1 cellular context compared by ENCODE assay signal in genomic region chr18:6313427-6313826, GRCh38.
TF ChIP-seq lines count a peak whose summit lies in the region.

No MANE protein-coding gene starts in this region.

TF ChIP-seq in HepG2, 621 proteins besides CTCF, POLR2A, EP300 and RAD21 (continued from another document):
- TF ChIP-seq ZBTB49 (CRISPR knock-in tag; IDR thresholded peaks at IDR 0.05; ENCODE audit: borderline replicate concordance) (no peak), HIVEP1 (CRISPR knock-in tag; IDR thresholded peaks at IDR 0.05) (no peak), KLF16 (CRISPR knock-in tag; IDR thresholded peaks at IDR 0.05) (no peak), MEF2D (CRISPR knock-in tag; IDR thresholded peaks at IDR 0.05) (no peak), ZNF121 (CRISPR knock-in tag; IDR thresholded peaks at IDR 0.05) (no peak), ZSCAN31 (CRISPR knock-in tag; IDR thresholded peaks at IDR 0.05; ENCODE audit: low read depth) (no peak), TGIF2 (CRISPR knock-in tag; IDR thresholded peaks at IDR 0.05) (no peak), EZH2 (conservative IDR thresholded peaks at IDR 0.05; ENCODE audit: low read depth, low read length) (no peak), NFE2L2 (IDR thresholded peaks at IDR 0.05; ENCODE audit: low read length) (no peak), ZNF33A (CRISPR knock-in tag; IDR thresholded peaks at IDR 0.05; ENCODE audit: borderline replicate concordance) (no peak), SP2 (CRISPR knock-in tag; IDR thresholded peaks at IDR 0.05) (no peak), ZXDC (CRISPR knock-in tag; IDR thresholded peaks at IDR 0.05) (no peak), ZNF772 (CRISPR knock-in tag; IDR thresholded peaks at IDR 0.05) (no peak), ZNF562 (CRISPR knock-in tag; IDR thresholded peaks at IDR 0.05; ENCODE audit: borderline replicate concordance) (no peak)
